23 cellular contexts compared by ENCODE assay signal in genomic region chr1:27036718-27037117, GRCh38.
"Had no signal": no experiment of that assay in that cellular context is flagged by ENCODE, and none has a peak within 500 bp of the region (broad histone marks: within the 10 kb centered on the region; RNA-seq: fewer than 3 reads in every experiment).

No MANE protein-coding gene starts in this region.

- H2AFZ ChIP-seq: hepatocyte, neural progenitor cell had no signal

- H3K79me2 ChIP-seq: hepatocyte had no signal

- H3K27me3 ChIP-seq: hepatocyte, left lung, neural progenitor cell, ovary, right atrium auricular region, right lobe of liver, tibial nerve, uterus had no signal

- FAIRE-seq: keratinocyte had no signal

- H3K4me2 ChIP-seq: hepatocyte, neural progenitor cell, smooth muscle cell had no signal

- H3K9me3 ChIP-seq: left lung, lower lobe of right lung, ovary, right atrium auricular region, right lobe of liver, tibial nerve, uterus had no signal

- H3K27ac ChIP-seq: hepatocyte, lower lobe of right lung, neural progenitor cell, ovary, right atrium auricular region, right lobe of liver, tibial nerve, uterus had no signal

- H3K4me3 ChIP-seq: hepatocyte, left lung, lower lobe of right lung, neural progenitor cell, ovary, right atrium auricular region, right lobe of liver, smooth muscle cell, tibial nerve, uterus had no signal

- H3K36me3 ChIP-seq: left lung, lower lobe of right lung, neural progenitor cell, ovary, right atrium auricular region, right lobe of liver, tibial nerve, uterus had no signal

- H3K9ac ChIP-seq: neural progenitor cell had no signal

- H3K4me1 ChIP-seq: right lobe of liver, uterus had no signal

- DNase-seq: kidney glomerular epithelial cell; left cardiac atrium; lower lobe of right lung; mesendoderm; naive B cell; natural killer cell; nephron progenitor cell; ovary; right lobe of liver; stimulated activated CD4-positive, alpha-beta T cell treated with anti-CD3 and anti-CD28 coated beads, Interleukin-1b, Interleukin-23, amount 100 ng/mL, for 48 hours; stimulated activated CD4-positive, alpha-beta T cell treated with anti-CD3 and anti-CD28 coated beads, Interleukin-2, amount 100 ng/mL, for 48 hours; stimulated activated CD4-positive, alpha-beta T cell treated with anti-CD3 and anti-CD28 coated beads, Interleukin-4, amount 100 ng/mL, for 4 hours; stimulated activated CD8-positive, alpha-beta memory T cell treated with anti-CD3 and anti-CD28 coated beads, Interleukin-4, amount 100 ng/mL, for 48 hours; stimulated activated naive CD4-positive, alpha-beta T cell treated with Interleukin-2 at 50 U/mL for 16 hours; stimulated activated naive CD8-positive, alpha-beta T cell treated with anti-CD3 and anti-CD28 coated beads, Interleukin-15, amount 100 ng/mL, for 72 hours; uterus had no signal
